8 cellular contexts compared by ENCODE assay signal in genomic region chr9:21395778-21396717, GRCh38. TPM values are rescaled to one million over a fixed set of nuclear protein-coding genes. Genes with fewer than 3 reads are reported as not detected.
DNase-seq lines count a peak whose midpoint lies in the region; ATAC-seq, FAIRE-seq and TF ChIP-seq lines count a peak whose summit lies in the region.

No MANE protein-coding gene starts in this region.

- CTCF ChIA-PET in endothelial cell of umbilical vein (lab: Charles Lee), result interaction anchor here (0.6 to 4.0 kb wide), 63 partner anchors 9 to 1041 kb away, joined by 3 to 105 read pairs (median 5); partner anchors contain the start of genes IFNA14, IFNA2, IFNA6 and IFNA7

- H3K4me2 ChIP-seq in endothelial cell of umbilical vein (ENCODE audit: insufficient read depth, low read length), result peak overlapping the region; percentile 82

- H4K20me1 ChIP-seq in endothelial cell of umbilical vein (replicated peaks; ENCODE audit: control insufficient read depth, extremely low read depth, insufficient read depth, low read length), result no peaks in the 10 kb centered on the region

- no peak overlapping the region for H3K9ac ChIP-seq in endothelial cell of umbilical vein (replicated peaks; ENCODE audit: extremely low read depth, insufficient read depth, low read length)

- H3K36me3 ChIP-seq in endothelial cell of umbilical vein (ENCODE audit: control insufficient read depth in 2 of 2, extremely low read depth in 1 of 2, insufficient read depth in 2 of 2, low read length in 2 of 2), result no peaks in the 10 kb centered on the region

- TF ChIP-seq CTCF in endothelial cell of umbilical vein (IDR thresholded peaks at IDR 0.05; ENCODE audit: extremely low read depth in 1 of 2, insufficient read depth in 1 of 2, low read depth in 1 of 2, low read length in 2 of 2), result peak; percentile 88 to 93

- POLR2A ChIA-PET in endothelial cell of umbilical vein (lab: Charles Lee), result interaction anchor here (1.6 kb wide), 1 partner anchor 70 kb away, joined by 3 read pairs; no protein-coding TSS in a partner anchor

- peak overlapping the region; percentile 53 for H2AFZ ChIP-seq in endothelial cell of umbilical vein (ENCODE audit: low read depth, low read length)

- H3K4me3 Mint-ChIP-seq in stimulated activated memory B cell treated with anti-CD40 and anti-IgM and Interleukin-4, amounts not matched to agents 10 μg/mL and 1 μg/mL and 100 μg/mL, for 72 hours, result peak overlapping the region; percentile 22

- no peaks in the 10 kb centered on the region for H3K4me1 ChIP-seq in endothelial cell of umbilical vein (ENCODE audit: control insufficient read depth, extremely low read depth, insufficient read depth, low read length)

- dilution Hi-C loops in endothelial cell of umbilical vein (cut with MboI; ENCODE audit: extremely low pct_ligation_motif_present, low sequenced_read_pairs), result no loop called here

- H3K36me3 Mint-ChIP-seq in stimulated activated memory B cell treated with anti-CD40 and anti-IgM and Interleukin-4, amounts not matched to agents 10 μg/mL and 1 μg/mL and 100 μg/mL, for 72 hours, result no peaks in the 10 kb centered on the region

- H3K79me2 ChIP-seq in endothelial cell of umbilical vein (ENCODE audit: control insufficient read depth, insufficient read depth, low read length), result no peaks in the 10 kb centered on the region

- DNase-seq in GM03348 (ENCODE audit: low spot score), result peak; percentile 43
- DNase-seq in NAMALWA (ENCODE audit: low spot score), result peak; percentile 44
- DNase-seq in activated CD8-positive, alpha-beta memory T cell treated with anti-CD3 and anti-CD28 coated beads for 48 hours (ENCODE audit: low read depth in 2 of 3, low spot score in 2 of 3), result peak in 2 of 3 experiments; percentile 28 to 32
- peak; percentile 45 for DNase-seq in endothelial cell of umbilical vein (ENCODE audit: low read depth, low spot score)
- DNase-seq in myocyte (ENCODE audit: low read depth), result peak; percentile 45
- DNase-seq in NCI-H2196 (lab: John Stamatoyannopoulos, UW; ENCODE audit: unreplicated experiment), result no peak

- peaks cover 85% of the 10 kb centered on the region for H3K27me3 Mint-ChIP-seq in stimulated activated memory B cell treated with anti-CD40 and anti-IgM and Interleukin-4, amounts not matched to agents 10 μg/mL and 1 μg/mL and 100 μg/mL, for 72 hours

- ATAC-seq in GM21723 (IDR thresholded peaks at IDR 0.05; ENCODE audit: unreplicated experiment), result peak; percentile 82
- peak; percentile 62 for ATAC-seq in stimulated activated memory B cell treated with anti-CD40 and anti-IgM and Interleukin-4, amounts not matched to agents 10 μg/mL and 1 μg/mL and 100 μg/mL, for 72 hours

- no TSS peak for BruUV-seq in endothelial cell of umbilical vein (replicated peaks; lab: Mats Ljungman, UMichigan)

- peak; percentile 74 for FAIRE-seq in endothelial cell of umbilical vein (lab: Jason Lieb, UNC)

- no peaks in the 10 kb centered on the region for H3K9me1 ChIP-seq in endothelial cell of umbilical vein (replicated peaks; ENCODE audit: control insufficient read depth, extremely low read depth, insufficient read depth, low read length)

- H3K4me1 Mint-ChIP-seq in stimulated activated memory B cell treated with anti-CD40 and anti-IgM and Interleukin-4, amounts not matched to agents 10 μg/mL and 1 μg/mL and 100 μg/mL, for 72 hours, result peaks cover 22% of the 10 kb centered on the region

- no peak for TF ChIP-seq POLR2A in endothelial cell of umbilical vein (IDR thresholded peaks at IDR 0.05; ENCODE audit: low read depth, low read length)

- peaks cover 31 to 78% of the 10 kb centered on the region in 2 experiments for H3K27me3 ChIP-seq in endothelial cell of umbilical vein (ENCODE audit: control insufficient read depth in 2 of 2, insufficient read depth in 2 of 2, low read length in 2 of 2)

- H3K9me3 Mint-ChIP-seq in stimulated activated memory B cell treated with anti-CD40 and anti-IgM and Interleukin-4, amounts not matched to agents 10 μg/mL and 1 μg/mL and 100 μg/mL, for 72 hours, result no peaks in the 10 kb centered on the region

- H3K9me3 ChIP-seq in endothelial cell of umbilical vein (replicated peaks; ENCODE audit: control insufficient read depth, insufficient read depth, low read length), result no peaks in the 10 kb centered on the region

- H3K27ac Mint-ChIP-seq in stimulated activated memory B cell treated with anti-CD40 and anti-IgM and Interleukin-4, amounts not matched to agents 10 μg/mL and 1 μg/mL and 100 μg/mL, for 72 hours, result no peak overlapping the region

- no peak overlapping the region for H3K27ac ChIP-seq in endothelial cell of umbilical vein (ENCODE audit: insufficient read depth, low read depth, low read length)

- peak overlapping the region in 2 of 3 experiments; percentile 30 to 32 for H3K4me3 ChIP-seq in endothelial cell of umbilical vein (replicated peaks in 1 of 3; ENCODE audit: insufficient read depth in 1 of 3, low read depth in 1 of 3, low read length in 3 of 3)

- intact Hi-C loops in endothelial cell of umbilical vein (cut with micrococcal nuclease), result loop anchor here (1.0 to 2.0 kb wide), 4 partner anchors 70 to 159 kb away; no protein-coding TSS in a partner anchor

TF ChIP-seq in endothelial cell of umbilical vein, 7 proteins besides CTCF, POLR2A, EP300 and RAD21:
- TF ChIP-seq EZH2 (IDR thresholded peaks at IDR 0.05; ENCODE audit: borderline replicate concordance, low read depth, low read length, severe bottlenecking) (peak; percentile 68), MYC (IDR thresholded peaks at IDR 0.05; ENCODE audit: low read depth, low read length) (no peak)

RNA-seq across cellular contexts. Expression of gene IFNA2, which starts 10.8 kb away (rescaled TPM):
- total RNA-seq in endothelial cell of umbilical vein, result not detected in 2 replicates
- not detected in 2 replicates for polyA plus RNA-seq in endothelial cell of umbilical vein
- not detected in 2 replicates for polyA plus RNA-seq in endothelial cell of umbilical vein (2011; cell fraction: cytosol; rRNA removed)
- polyA plus RNA-seq in endothelial cell of umbilical vein (2011; cell fraction: nucleus; rRNA removed), result not detected in 2 replicates
- polyA plus RNA-seq in endothelial cell of umbilical vein (2012), result not detected in 2 replicates
- not detected in 2 replicates for polyA minus RNA-seq in endothelial cell of umbilical vein
- polyA minus RNA-seq in endothelial cell of umbilical vein (2011; cell fraction: cytosol; rRNA and poly(A)+ RNA removed), result not detected
- polyA minus RNA-seq in endothelial cell of umbilical vein (2011; cell fraction: nucleus; rRNA and poly(A)+ RNA removed), result not detected in 2 replicates
- not detected in 2 replicates for total RNA-seq in myocyte
- not detected for polyA plus RNA-seq in myocyte (2012)

RNA-seq across cellular contexts. Expression of gene IFNA8, which starts 12.9 kb away (rescaled TPM):
- total RNA-seq in endothelial cell of umbilical vein (not detected in 2 replicates), myocyte (not detected in 2 replicates)
- not detected in 2 replicates for polyA plus RNA-seq in endothelial cell of umbilical vein
- not detected in 2 replicates for polyA plus RNA-seq in endothelial cell of umbilical vein (2011; cell fraction: cytosol; rRNA removed)
- polyA plus RNA-seq in endothelial cell of umbilical vein (2011; cell fraction: nucleus; rRNA removed), result not detected in 2 replicates
- not detected in 2 replicates for polyA plus RNA-seq in endothelial cell of umbilical vein (2012)
- not detected in 2 replicates for polyA minus RNA-seq in endothelial cell of umbilical vein
- polyA minus RNA-seq in endothelial cell of umbilical vein (2011; cell fraction: cytosol; rRNA and poly(A)+ RNA removed), result not detected
- polyA minus RNA-seq in endothelial cell of umbilical vein (2011; cell fraction: nucleus; rRNA and poly(A)+ RNA removed), result not detected in 2 replicates
- polyA plus RNA-seq in myocyte (2012), result not detected

RNA-seq across cellular contexts. Expression of gene IFNA13, which starts 28.2 kb away (rescaled TPM):
- total RNA-seq in endothelial cell of umbilical vein, result not detected in 2 replicates
- not detected in 2 replicates for polyA plus RNA-seq in endothelial cell of umbilical vein
- polyA plus RNA-seq in endothelial cell of umbilical vein (2011; cell fraction: cytosol; rRNA removed), result not detected in 2 replicates
- not detected in 2 replicates for polyA plus RNA-seq in endothelial cell of umbilical vein (2011; cell fraction: nucleus; rRNA removed)
- polyA plus RNA-seq in endothelial cell of umbilical vein (2012), result not detected in 2 replicates
- not detected in 2 replicates for polyA minus RNA-seq in endothelial cell of umbilical vein
- polyA minus RNA-seq in endothelial cell of umbilical vein (2011; cell fraction: cytosol; rRNA and poly(A)+ RNA removed), result not detected
- not detected in 2 replicates for polyA minus RNA-seq in endothelial cell of umbilical vein (2011; cell fraction: nucleus; rRNA and poly(A)+ RNA removed)
- not detected in 2 replicates for total RNA-seq in myocyte
- polyA plus RNA-seq in myocyte (2012), result not detected

RNA-seq across cellular contexts. Expression of gene IFNA1, which starts 44.2 kb away (rescaled TPM):
- total RNA-seq in endothelial cell of umbilical vein (not detected in 2 replicates), myocyte (not detected in 2 replicates)
- not detected in 2 replicates for polyA plus RNA-seq in endothelial cell of umbilical vein
- polyA plus RNA-seq in endothelial cell of umbilical vein (2011; cell fraction: cytosol; rRNA removed), result not detected in 2 replicates
- polyA plus RNA-seq in endothelial cell of umbilical vein (2011; cell fraction: nucleus; rRNA removed), result not detected in 2 replicates
- polyA plus RNA-seq in endothelial cell of umbilical vein (2012), result not detected in 2 replicates
- polyA minus RNA-seq in endothelial cell of umbilical vein, result not detected in 2 replicates
- polyA minus RNA-seq in endothelial cell of umbilical vein (2011; cell fraction: cytosol; rRNA and poly(A)+ RNA removed), result not detected
- not detected in 2 replicates for polyA minus RNA-seq in endothelial cell of umbilical vein (2011; cell fraction: nucleus; rRNA and poly(A)+ RNA removed)
- polyA plus RNA-seq in myocyte (2012), result not detected

RNA-seq across cellular contexts. Expression of gene IFNA6, which starts 45.4 kb away (rescaled TPM):
- total RNA-seq in endothelial cell of umbilical vein (not detected in 2 replicates), myocyte (not detected in 2 replicates)
- polyA plus RNA-seq in endothelial cell of umbilical vein, result not detected in 2 replicates
- not detected in 2 replicates for polyA plus RNA-seq in endothelial cell of umbilical vein (2011; cell fraction: cytosol; rRNA removed)
- polyA plus RNA-seq in endothelial cell of umbilical vein (2011; cell fraction: nucleus; rRNA removed), result not detected in 2 replicates
- polyA plus RNA-seq in endothelial cell of umbilical vein (2012), result not detected in 2 replicates
- polyA minus RNA-seq in endothelial cell of umbilical vein, result not detected in 2 replicates
- not detected for polyA minus RNA-seq in endothelial cell of umbilical vein (2011; cell fraction: cytosol; rRNA and poly(A)+ RNA removed)
- polyA minus RNA-seq in endothelial cell of umbilical vein (2011; cell fraction: nucleus; rRNA and poly(A)+ RNA removed), result not detected in 2 replicates
- polyA plus RNA-seq in myocyte (2012), result not detected
